Comparison of ENCODE assay signal across 8 cellular contexts in the genomic region with DNA sequence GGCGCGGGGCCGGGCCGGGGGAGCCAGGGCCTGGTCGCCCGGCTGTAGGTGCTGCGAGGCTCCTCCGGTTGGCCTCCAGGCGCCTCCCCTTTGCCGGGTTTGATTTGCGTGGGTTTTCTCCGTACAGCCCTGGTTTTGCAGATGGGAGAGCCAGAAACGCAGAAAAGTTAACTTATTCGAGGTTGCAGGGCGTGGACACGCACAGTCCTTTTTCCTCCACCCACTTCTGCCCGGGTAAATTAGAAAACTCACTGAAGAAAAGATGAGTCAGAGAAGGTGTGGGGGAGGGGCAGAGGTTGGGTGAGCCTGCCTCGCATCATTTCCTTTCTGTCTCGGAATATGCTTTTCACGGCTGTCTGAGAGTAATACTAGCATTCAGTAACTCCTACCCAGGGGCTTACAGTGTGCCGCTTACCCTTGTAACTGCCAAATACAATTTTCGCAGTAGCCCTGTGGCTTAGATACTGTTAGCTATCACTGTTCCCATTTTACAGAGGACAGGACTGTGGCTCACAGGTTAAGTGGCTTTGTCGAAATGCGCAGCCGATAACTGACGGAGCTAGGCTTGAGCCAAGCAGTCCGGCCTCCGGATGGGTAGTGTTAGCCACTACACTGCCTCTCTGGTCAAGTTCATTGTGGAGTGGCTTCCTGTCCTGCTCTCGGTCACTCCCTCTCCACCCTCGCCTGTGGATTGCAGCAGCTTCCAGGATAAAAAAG. TPM values are rescaled to one million over a fixed set of nuclear protein-coding genes. Genes with fewer than 3 reads are reported as not detected.
A peak's percentile ranks its signal among the peaks of the same experiment; 100 is the strongest.
DNase-seq lines count a peak whose midpoint lies in the region; ATAC-seq and TF ChIP-seq lines count a peak whose summit lies in the region.

No MANE protein-coding gene starts in this region.

- H3K4me1 ChIP-seq in muscle layer of duodenum (ENCODE audit: control insufficient read depth in 1 of 2, insufficient read depth in 2 of 2, low read length in 2 of 2): peaks cover 9 to 23% of the 10 kb centered on the region in 2 donors

- ATAC-seq in HG02943 (IDR thresholded peaks at IDR 0.05; ENCODE audit: low read depth, unreplicated experiment): peak; percentile 26

- DNase-seq in NCI-H146 (lab: John Stamatoyannopoulos, UW) (peak; percentile 35), NCI-H146 treated with DMSO at 0.1 percent for 48 hours (lab: John Stamatoyannopoulos, UW; ENCODE audit: unreplicated experiment) (no peak), NOMO-1 treated with DMSO at 0.1 percent for 48 hours (lab: John Stamatoyannopoulos, UW; ENCODE audit: unreplicated experiment) (peak; percentile 84), epithelial cell of proximal tubule (ENCODE audit: low read depth) (no peak)
- peak; percentile 95 for DNase-seq in activated CD8-positive, alpha-beta memory T cell treated with anti-CD3 and anti-CD28 coated beads, Interleukin-2, amount 50 U/mL, for 1 hour (ENCODE audit: extremely low read depth)
- peak; percentile 92 for DNase-seq in stimulated activated CD8-positive, alpha-beta memory T cell treated with anti-CD3 and anti-CD28 coated beads, Interleukin-4, amount 100 ng/mL, for 48 hours

- no peak for TF ChIP-seq CTCF in epithelial cell of proximal tubule (conservative IDR thresholded peaks at IDR 0.05; ENCODE audit: low read depth, low read length)

- no peaks in the 10 kb centered on the region for H3K9me3 ChIP-seq in muscle layer of duodenum (ENCODE audit: control insufficient read depth in 1 of 2, low read length in 2 of 2)

- H3K4me3 ChIP-seq in epithelial cell of proximal tubule (ENCODE audit: low read depth, low read length): peak overlapping the region; percentile 90
- H3K4me3 ChIP-seq in muscle layer of duodenum (ENCODE audit: low read depth in 1 of 2, low read length in 2 of 2): peak overlapping the region; percentile 89 to 97

- H3K27ac ChIP-seq in muscle layer of duodenum (ENCODE audit: low read length): peak overlapping the region; percentile 98

- peaks cover 18 to 37% of the 10 kb centered on the region in 2 donors for H3K36me3 ChIP-seq in muscle layer of duodenum (ENCODE audit: control insufficient read depth in 1 of 2, insufficient read depth in 2 of 2, low read length in 2 of 2)

- H3K27me3 ChIP-seq in muscle layer of duodenum (ENCODE audit: low read depth, low read length): no peaks in the 10 kb centered on the region

RNA-seq across cellular contexts. Expression of gene FADD, which starts 0.8 kb away (rescaled TPM):
- 39.0 and 39.7 TPM in 2 replicates for total RNA-seq in epithelial cell of proximal tubule

Comparison
In these comparisons a context has a peak if more than half of its experiments do, and no peak if none do; other contexts are left out.
1. DNase-seq: peak in NCI-H146 (single experiment), NOMO-1 treated with DMSO at 0.1 percent for 48 hours (single experiment), activated CD8-positive, alpha-beta memory T cell treated with anti-CD3 and anti-CD28 coated beads, Interleukin-2, amount 50 U/mL, for 1 hour (single experiment) and stimulated activated CD8-positive, alpha-beta memory T cell treated with anti-CD3 and anti-CD28 coated beads, Interleukin-4, amount 100 ng/mL, for 48 hours (single experiment); none in NCI-H146 treated with DMSO at 0.1 percent for 48 hours (single experiment) and epithelial cell of proximal tubule (single experiment).